16 cellular contexts compared by ENCODE assay signal in genomic region chr11:70860855-70861254, GRCh38.
"Had no signal": no experiment of that assay in that cellular context is flagged by ENCODE, and none has a peak within 500 bp of the region (broad histone marks: within the 10 kb centered on the region; RNA-seq: fewer than 3 reads in every experiment).

No MANE protein-coding gene starts in this region.

- H3K4me1 ChIP-seq: tibial artery had no signal

- DNase-seq: activated CD4-positive, alpha-beta memory T cell treated with anti-CD3 and anti-CD28 coated beads, Interleukin-2, amount 10 ng/mL, durations not matched to agents 7 days and 5 days; activated CD4-positive, alpha-beta T cell treated with anti-CD3 and anti-CD28 coated beads for 36 hours; activated CD8-positive, alpha-beta memory T cell treated with anti-CD3 and anti-CD28 coated beads, Interleukin-2, amount 10 ng/mL, durations not matched to agents 7 days and 5 days; activated naive CD4-positive, alpha-beta T cell treated with Interleukin-2 at 50 U/mL for 16 hours; activated naive CD8-positive, alpha-beta T cell treated with anti-CD3 and anti-CD28 coated beads, Interleukin-2, amount 10 ng/mL, durations not matched to agents 7 days and 5 days; activated T-cell treated with anti-CD3 and anti-CD28 coated beads, Interleukin-2, amount 50 U/mL, for 24 hours; amygdala; dorsolateral prefrontal cortex; foreskin fibroblast; nucleus accumbens; right cardiac atrium; stimulated activated CD4-positive, alpha-beta T cell treated with anti-CD3 and anti-CD28 coated beads, Interleukin-2, amount 100 ng/mL, for 24 hours; stimulated activated naive CD4-positive, alpha-beta T cell treated with Interleukin-2 at 50 U/mL for 16 hours; tibial artery had no signal

- H3K36me3 ChIP-seq: tibial artery had no signal

- H3K9me3 ChIP-seq: tibial artery had no signal

- H3K27me3 ChIP-seq: dorsolateral prefrontal cortex had no signal

- H3K27ac ChIP-seq: dorsolateral prefrontal cortex, epithelial cell of prostate, tibial artery had no signal

- H3K4me3 ChIP-seq: dorsolateral prefrontal cortex, lung, tibial artery had no signal
